1 cellular context compared by ENCODE assay signal in genomic region chr20:16119909-16120308, GRCh38.
A peak's percentile ranks its signal among the peaks of the same experiment; 100 is the strongest.
TF ChIP-seq lines count a peak whose summit lies in the region.

No MANE protein-coding gene starts in this region.

TF ChIP-seq in HepG2, 621 proteins besides CTCF, POLR2A, EP300 and RAD21 (continued from another document and continues in another):
- no peak for TF ChIP-seq ZSCAN5A (CRISPR knock-in tag; IDR thresholded peaks at IDR 0.05; ENCODE audit: borderline replicate concordance)
- no peak for TF ChIP-seq ZNF180 (CRISPR knock-in tag; IDR thresholded peaks at IDR 0.05; ENCODE audit: borderline replicate concordance, low read depth)
- TF ChIP-seq MYPOP (CRISPR knock-in tag; IDR thresholded peaks at IDR 0.05): no peak
- no peak for TF ChIP-seq GRHL1 (CRISPR knock-in tag; conservative IDR thresholded peaks at IDR 0.05)
- no peak for TF ChIP-seq ZNF136 (CRISPR knock-in tag; IDR thresholded peaks at IDR 0.05; ENCODE audit: low read depth)
- TF ChIP-seq DR1 (CRISPR knock-in tag; IDR thresholded peaks at IDR 0.05): no peak
- TF ChIP-seq ZNF772 (CRISPR knock-in tag; IDR thresholded peaks at IDR 0.05): no peak
- no peak for TF ChIP-seq MEIS2 (CRISPR knock-in tag; IDR thresholded peaks at IDR 0.05)
- TF ChIP-seq ZNF558 (CRISPR knock-in tag; IDR thresholded peaks at IDR 0.05; ENCODE audit: borderline replicate concordance): no peak
- no peak for TF ChIP-seq SMYD3 (CRISPR knock-in tag; IDR thresholded peaks at IDR 0.05)
- no peak for TF ChIP-seq KDM3A (CRISPR knock-in tag; IDR thresholded peaks at IDR 0.05; ENCODE audit: low read depth)
- no peak for TF ChIP-seq TCF7L2 (IDR thresholded peaks at IDR 0.05; ENCODE audit: low read depth, low read length)
- TF ChIP-seq GATAD1 (CRISPR knock-in tag; IDR thresholded peaks at IDR 0.05): no peak
- no peak for TF ChIP-seq ZNF318 (CRISPR knock-in tag; IDR thresholded peaks at IDR 0.05)
- no peak for TF ChIP-seq FOXA1 (IDR thresholded peaks at IDR 0.05)
- TF ChIP-seq FOXA1 (CRISPR knock-in tag; IDR thresholded peaks at IDR 0.05): peak; percentile 57
- TF ChIP-seq ZNF383 (CRISPR knock-in tag; IDR thresholded peaks at IDR 0.05; ENCODE audit: borderline replicate concordance): no peak
- no peak for TF ChIP-seq SIN3A (IDR thresholded peaks at IDR 0.05; ENCODE audit: borderline replicate concordance, low read depth, low read length)
- TF ChIP-seq ZNF841 (CRISPR knock-in tag; IDR thresholded peaks at IDR 0.05; ENCODE audit: borderline replicate concordance): no peak
- no peak for TF ChIP-seq HMG20B (CRISPR knock-in tag; conservative IDR thresholded peaks at IDR 0.05)
- no peak for TF ChIP-seq ZNF414 (CRISPR knock-in tag; IDR thresholded peaks at IDR 0.05)
- TF ChIP-seq KDM1A (CRISPR knock-in tag; IDR thresholded peaks at IDR 0.05): no peak
- TF ChIP-seq ATM (IDR thresholded peaks at IDR 0.05; ENCODE audit: borderline replicate concordance): no peak
- TF ChIP-seq MAX (IDR thresholded peaks at IDR 0.05): no peak
- no peak for TF ChIP-seq CBX5 (CRISPR knock-in tag; IDR thresholded peaks at IDR 0.05; ENCODE audit: borderline replicate concordance)
- no peak for TF ChIP-seq ZNF446 (CRISPR knock-in tag; IDR thresholded peaks at IDR 0.05)
- no peak for TF ChIP-seq RBM39 (IDR thresholded peaks at IDR 0.05; ENCODE audit: low read depth, low read length, poor library complexity, severe bottlenecking)
- TF ChIP-seq REL (CRISPR knock-in tag; conservative IDR thresholded peaks at IDR 0.05): no peak
- no peak for TF ChIP-seq CHCHD3 (CRISPR knock-in tag; IDR thresholded peaks at IDR 0.05)
- peak; percentile 72; the same call in 1 of the 2 replicates for TF ChIP-seq MIXL1 (CRISPR knock-in tag; IDR thresholded peaks at IDR 0.05)
- no peak for TF ChIP-seq ZBTB1 (CRISPR knock-in tag; IDR thresholded peaks at IDR 0.05; ENCODE audit: borderline replicate concordance)
- no peak for TF ChIP-seq HNF1B (CRISPR knock-in tag; IDR thresholded peaks at IDR 0.05)
- TF ChIP-seq ZNF335 (CRISPR knock-in tag; IDR thresholded peaks at IDR 0.05): no peak
- no peak for TF ChIP-seq ZNF333 (CRISPR knock-in tag; IDR thresholded peaks at IDR 0.05; ENCODE audit: borderline replicate concordance)
- no peak for TF ChIP-seq THAP7 (CRISPR knock-in tag; IDR thresholded peaks at IDR 0.05)
- no peak for TF ChIP-seq ZNF18 (CRISPR knock-in tag; IDR thresholded peaks at IDR 0.05; ENCODE audit: insufficient replicate concordance)
- no peak for TF ChIP-seq MXD4 (CRISPR knock-in tag; IDR thresholded peaks at IDR 0.05)
- no peak for TF ChIP-seq MTA3 (CRISPR knock-in tag; IDR thresholded peaks at IDR 0.05)
- no peak for TF ChIP-seq CENPBD1 (CRISPR knock-in tag; IDR thresholded peaks at IDR 0.05; ENCODE audit: borderline replicate concordance, low read depth)
- no peak for TF ChIP-seq NFYC (CRISPR knock-in tag; IDR thresholded peaks at IDR 0.05)
- no peak for TF ChIP-seq ZHX1 (CRISPR knock-in tag; IDR thresholded peaks at IDR 0.05; ENCODE audit: low read depth)
- TF ChIP-seq ZKSCAN8 (CRISPR knock-in tag; IDR thresholded peaks at IDR 0.05; ENCODE audit: borderline replicate concordance): peak; percentile 99
- no peak for TF ChIP-seq XRCC5 (optimal IDR thresholded peaks at IDR 0.05; ENCODE audit: low read length)
- no peak for TF ChIP-seq CBX2 (IDR thresholded peaks at IDR 0.05; ENCODE audit: low read depth, low read length)
- no peak for TF ChIP-seq CBX2 (CRISPR knock-in tag; IDR thresholded peaks at IDR 0.05; ENCODE audit: low read depth)
- TF ChIP-seq KLF16 (CRISPR knock-in tag; IDR thresholded peaks at IDR 0.05): no peak
